ENCODE assay signal across 17 cellular contexts in genomic region chrX:259692-260355, GRCh38. TPM values are rescaled to one million over a fixed set of nuclear protein-coding genes. Genes with fewer than 3 reads are reported as not detected.
DNase-seq lines count a peak whose midpoint lies in the region; ATAC-seq and TF ChIP-seq lines count a peak whose summit lies in the region.
"Had no signal": no experiment of that assay in that cellular context is flagged by ENCODE, and none has a peak within 500 bp of the region (broad histone marks: within the 10 kb centered on the region; RNA-seq: fewer than 3 reads in every experiment).

No MANE protein-coding gene starts in this region.

- H3K9me3 ChIP-seq in CD4-positive, CD25-positive, alpha-beta regulatory T cell (ENCODE audit: control insufficient read depth in 2 of 2, low read length in 2 of 2) = no peaks in the 10 kb centered on the region
- H3K9me3 ChIP-seq: neutrophil had no signal

- POLR2A ChIA-PET in activated CD8-positive, alpha-beta T cell treated with anti-CD3 and anti-CD28 coated beads, Interleukin-2, amount 10 ng/mL, durations not matched to agents 7 days and 5 days (lab: Charles Lee) = no interaction called here

- H3K36me3 Mint-ChIP-seq in CD4-positive, CD25-positive, alpha-beta regulatory T cell = no peaks in the 10 kb centered on the region
- no peaks in the 10 kb centered on the region for H3K36me3 Mint-ChIP-seq in activated CD8-positive, alpha-beta T cell treated with anti-CD3 and anti-CD28 coated beads, Interleukin-2, amount 10 ng/mL, durations not matched to agents 7 days and 5 days (ENCODE audit: low read depth)
- H3K36me3 Mint-ChIP-seq in mesothelial cell of epicardium = no peaks in the 10 kb centered on the region
- H3K36me3 Mint-ChIP-seq: CD14-positive monocyte had no signal

- no peak overlapping the region for H3K4me3 ChIP-seq in CD4-positive, CD25-positive, alpha-beta regulatory T cell (ENCODE audit: low read depth, low read length)
- H3K4me3 ChIP-seq: lung had no signal

- no peak overlapping the region for H3K27ac ChIP-seq in CD4-positive, CD25-positive, alpha-beta regulatory T cell (ENCODE audit: insufficient read depth, low read length, poor library complexity, severe bottlenecking)
- H3K27ac ChIP-seq: neutrophil had no signal

- no peaks in the 10 kb centered on the region for H3K27me3 ChIP-seq in CD4-positive, CD25-positive, alpha-beta regulatory T cell (ENCODE audit: control insufficient read depth, insufficient read depth, low read length)
- H3K27me3 ChIP-seq: neutrophil had no signal

- peaks cover 0 to 5% (median 0%) of the 10 kb centered on the region in 4 donors for H3K4me1 Mint-ChIP-seq in CD4-positive, CD25-positive, alpha-beta regulatory T cell
- no peaks in the 10 kb centered on the region for H3K4me1 Mint-ChIP-seq in activated CD8-positive, alpha-beta T cell treated with anti-CD3 and anti-CD28 coated beads, Interleukin-2, amount 10 ng/mL, durations not matched to agents 7 days and 5 days (ENCODE audit: low read depth)
- H3K4me1 Mint-ChIP-seq in mesothelial cell of epicardium = peaks cover 19% of the 10 kb centered on the region
- H3K4me1 Mint-ChIP-seq: CD14-positive monocyte had no signal

- H3K4me3 Mint-ChIP-seq in CD4-positive, CD25-positive, alpha-beta regulatory T cell = peak overlapping the region in 1 of 4 donors; percentile 46
- H3K4me3 Mint-ChIP-seq in activated CD8-positive, alpha-beta T cell treated with anti-CD3 and anti-CD28 coated beads, Interleukin-2, amount 10 ng/mL, durations not matched to agents 7 days and 5 days = peak overlapping the region; percentile 12
- H3K4me3 Mint-ChIP-seq in mesothelial cell of epicardium = no peak overlapping the region
- H3K4me3 Mint-ChIP-seq: T-helper 2 cell treated with Interferon-gamma antibody and Interleukin-4, amounts not matched to agents 5 μg/mL and 100 μg/mL, for 36 hours had no signal

- DNase-seq in CD4-positive, CD25-positive, alpha-beta regulatory T cell = peak in 1 of 3 donors; percentile 58
- no peak for DNase-seq in activated CD8-positive, alpha-beta T cell treated with anti-CD3 and anti-CD28 coated beads, Interleukin-2, amount 10 ng/mL, durations not matched to agents 7 days and 5 days
- DNase-seq in mesothelial cell of epicardium (ENCODE audit: low spot score in 2 of 2, unreplicated experiment in 2 of 2) (peak in 1 of 2 experiments; percentile 38), retina (no peak), HCEC 1CT (no peak), NAMALWA (ENCODE audit: low spot score) (no peak)
- DNase-seq: GDM1, IMR-90, NCI-H1092 treated with DMSO at 0.1 percent for 48 hours, NCI-H510A had no signal

- TF ChIP-seq CTCF in mesothelial cell of epicardium (IDR thresholded peaks at IDR 0.05; ENCODE audit: unreplicated experiment) = no peak

- ATAC-seq in CD4-positive, CD25-positive, alpha-beta regulatory T cell (ENCODE audit: low read depth in 2 of 2) = peak in 1 of 2 donors; percentile 59
- ATAC-seq in GM21825 (IDR thresholded peaks at IDR 0.05; ENCODE audit: unreplicated experiment) = peak; percentile 54
- no peak for ATAC-seq in activated CD8-positive, alpha-beta T cell treated with anti-CD3 and anti-CD28 coated beads, Interleukin-2, amount 10 ng/mL, durations not matched to agents 7 days and 5 days
- ATAC-seq in HG03378 (IDR thresholded peaks at IDR 0.05; ENCODE audit: unreplicated experiment) = no peak
- ATAC-seq: esophagus mucosa had no signal

- no peaks in the 10 kb centered on the region for H3K27me3 Mint-ChIP-seq in CD4-positive, CD25-positive, alpha-beta regulatory T cell
- H3K27me3 Mint-ChIP-seq in activated CD8-positive, alpha-beta T cell treated with anti-CD3 and anti-CD28 coated beads, Interleukin-2, amount 10 ng/mL, durations not matched to agents 7 days and 5 days (ENCODE audit: low read depth) = no peaks in the 10 kb centered on the region
- no peaks in the 10 kb centered on the region for H3K27me3 Mint-ChIP-seq in mesothelial cell of epicardium (ENCODE audit: low read depth)

- CTCF ChIA-PET in activated CD8-positive, alpha-beta T cell treated with anti-CD3 and anti-CD28 coated beads, Interleukin-2, amount 10 ng/mL, durations not matched to agents 7 days and 5 days (lab: Charles Lee) = no interaction called here

- no peaks in the 10 kb centered on the region for H3K4me1 ChIP-seq in CD4-positive, CD25-positive, alpha-beta regulatory T cell (ENCODE audit: control insufficient read depth, insufficient read depth, low read length, poor library complexity, severe bottlenecking)

- no peaks in the 10 kb centered on the region for H3K9me3 Mint-ChIP-seq in CD4-positive, CD25-positive, alpha-beta regulatory T cell
- no peaks in the 10 kb centered on the region for H3K9me3 Mint-ChIP-seq in activated CD8-positive, alpha-beta T cell treated with anti-CD3 and anti-CD28 coated beads, Interleukin-2, amount 10 ng/mL, durations not matched to agents 7 days and 5 days (ENCODE audit: insufficient read depth)
- H3K9me3 Mint-ChIP-seq in mesothelial cell of epicardium = no peaks in the 10 kb centered on the region
- H3K9me3 Mint-ChIP-seq: T-helper 2 cell treated with Interferon-gamma antibody and Interleukin-4, amounts not matched to agents 5 μg/mL and 100 μg/mL, for 36 hours had no signal

- peak overlapping the region in 2 of 3 donors; percentile 64 to 78 for H3K27ac Mint-ChIP-seq in CD4-positive, CD25-positive, alpha-beta regulatory T cell
- H3K27ac Mint-ChIP-seq in activated CD8-positive, alpha-beta T cell treated with anti-CD3 and anti-CD28 coated beads, Interleukin-2, amount 10 ng/mL, durations not matched to agents 7 days and 5 days = peak overlapping the region; percentile 69
- H3K27ac Mint-ChIP-seq in mesothelial cell of epicardium = peak overlapping the region; percentile 34
- H3K27ac Mint-ChIP-seq: CD14-positive monocyte; T-helper 2 cell treated with Interferon-gamma antibody and Interleukin-4, amounts not matched to agents 5 μg/mL and 100 μg/mL, for 36 hours had no signal

- no peaks in the 10 kb centered on the region for H3K36me3 ChIP-seq in CD4-positive, CD25-positive, alpha-beta regulatory T cell (ENCODE audit: control insufficient read depth, insufficient read depth, low read length)
- H3K36me3 ChIP-seq: neutrophil had no signal

RNA-seq across cellular contexts. Expression of gene PLCXD1, which starts 21.4 kb away (rescaled TPM):
- 13.3 TPM for total RNA-seq in CD4-positive, CD25-positive, alpha-beta regulatory T cell
- polyA plus RNA-seq in CD4-positive, CD25-positive, alpha-beta regulatory T cell = 1 to 10 TPM; 2.9 to 5.9 (median 4.3) TPM
- total RNA-seq in activated CD8-positive, alpha-beta T cell treated with anti-CD3 and anti-CD28 coated beads, Interleukin-2, amount 10 ng/mL, durations not matched to agents 7 days and 5 days = 10 to 100 TPM; 44.5 to 50.2 TPM
- total RNA-seq in mesothelial cell of epicardium = 34.6 to 37.4 TPM (median 35.0 TPM) in 3 replicates

RNA-seq across cellular contexts. Expression of gene GTPBP6, which starts 58.8 kb away (rescaled TPM):
- total RNA-seq in CD4-positive, CD25-positive, alpha-beta regulatory T cell = 62.2 TPM
- polyA plus RNA-seq in CD4-positive, CD25-positive, alpha-beta regulatory T cell = 10 to 100 TPM; 29.7 to 42.8 (median 35.6) TPM
- 10 to 100 TPM; 55.7 to 59.9 TPM for total RNA-seq in activated CD8-positive, alpha-beta T cell treated with anti-CD3 and anti-CD28 coated beads, Interleukin-2, amount 10 ng/mL, durations not matched to agents 7 days and 5 days
- 65.6 to 67.1 TPM (median 66.7 TPM) in 3 replicates for total RNA-seq in mesothelial cell of epicardium
